In genomic region chr4:47882228-47882627, GRCh38 we compare ENCODE assay signal across 16 cellular contexts.
"Had no signal": no experiment of that assay in that cellular context is flagged by ENCODE, and none has a peak within 500 bp of the region (broad histone marks: within the 10 kb centered on the region; RNA-seq: fewer than 3 reads in every experiment).

No MANE protein-coding gene starts in this region.

- H3K27me3 ChIP-seq: cardiac muscle cell, left lung, spleen had no signal

- H3K4me3 ChIP-seq: cardiac muscle cell, left lung, spleen, thoracic aorta had no signal

- H3K9me3 ChIP-seq: left lung, spleen, thoracic aorta had no signal

- H3K27ac ChIP-seq: cardiac muscle cell, left lung, spleen, thoracic aorta had no signal

- ATAC-seq: left lung, natural killer cell had no signal

- DNase-seq: activated CD4-positive, alpha-beta T cell treated with anti-CD3 and anti-CD28 coated beads for 1 hour; activated naive CD4-positive, alpha-beta T cell treated with Interleukin-2 at 50 U/mL for 16 hours; activated naive CD8-positive, alpha-beta T cell treated with anti-CD3 and anti-CD28 coated beads, Interleukin-2, amount 10 ng/mL, durations not matched to agents 7 days and 5 days; activated T-cell treated with anti-CD3 and anti-CD28 coated beads, Interleukin-2, amount 50 U/mL, for 1 hour; amygdala; kidney; left lung; midbrain; natural killer cell; retina; spleen; stimulated activated CD4-positive, alpha-beta T cell treated with anti-CD3 and anti-CD28 coated beads, Interleukin-4, amount 100 ng/mL, for 1 hour; stimulated activated naive CD4-positive, alpha-beta T cell; T-helper 9 cell had no signal

- H3K4me1 ChIP-seq: left lung, spleen had no signal
